22 cellular contexts compared by ENCODE assay signal in genomic region chr15:89137926-89138325, GRCh38. TPM values are rescaled to one million over a fixed set of nuclear protein-coding genes. Genes with fewer than 3 reads are reported as not detected.
DNase-seq lines count a peak whose midpoint lies in the region; ATAC-seq and TF ChIP-seq lines count a peak whose summit lies in the region.
"Had no signal": no experiment of that assay in that cellular context is flagged by ENCODE, and none has a peak within 500 bp of the region (broad histone marks: within the 10 kb centered on the region; RNA-seq: fewer than 3 reads in every experiment).

No MANE protein-coding gene starts in this region.

- H3K79me2 ChIP-seq in fibroblast of lung (ENCODE audit: control insufficient read depth, insufficient read depth, low read length), result no peaks in the 10 kb centered on the region

- no peaks in the 10 kb centered on the region for H3K27me3 Mint-ChIP-seq in CD8-positive, alpha-beta memory T cell
- no peaks in the 10 kb centered on the region for H3K27me3 Mint-ChIP-seq in naive thymus-derived CD4-positive, alpha-beta T cell
- H3K27me3 Mint-ChIP-seq: activated CD8-positive, alpha-beta memory T cell treated with anti-CD3 and anti-CD28 coated beads, Interleukin-2, amount 10 ng/mL, durations not matched to agents 7 days and 5 days had no signal

- peak overlapping the region; percentile 72 to 90 (median 78) for H3K27ac ChIP-seq in heart left ventricle
- peak overlapping the region; percentile 56 for H3K27ac ChIP-seq in fibroblast of lung (ENCODE audit: insufficient read depth, low read length)
- peak overlapping the region; percentile 50 to 63 for H3K27ac ChIP-seq in prostate gland
- peak overlapping the region; percentile 67 to 76 for H3K27ac ChIP-seq in uterus
- no peak overlapping the region for H3K27ac ChIP-seq in CD8-positive, alpha-beta memory T cell (ENCODE audit: low read depth, low read length)
- H3K27ac ChIP-seq in naive thymus-derived CD4-positive, alpha-beta T cell (ENCODE audit: low read depth, low read length), result no peak overlapping the region
- H3K27ac ChIP-seq: cardiac muscle cell, epithelial cell of prostate, WERI-Rb-1 had no signal

- CTCF ChIA-PET in CD8-positive, alpha-beta memory T cell (lab: Charles Lee), result interaction anchor here (1.2 kb wide), 1 partner anchor 9 kb away, joined by 9 read pairs; no protein-coding TSS in a partner anchor
- CTCF ChIA-PET in naive thymus-derived CD4-positive, alpha-beta T cell (lab: Charles Lee), result interaction anchor here (0.7 kb wide), 1 partner anchor 9 kb away, joined by 3 read pairs; no protein-coding TSS in a partner anchor

- H3K9me3 ChIP-seq in heart left ventricle (no peaks in the 10 kb centered on the region), fibroblast of lung (ENCODE audit: control insufficient read depth, insufficient read depth, low read depth, low read length) (no peaks in the 10 kb centered on the region), prostate gland (no peaks in the 10 kb centered on the region), uterus (no peaks in the 10 kb centered on the region)
- no peaks in the 10 kb centered on the region for H3K9me3 ChIP-seq in CD8-positive, alpha-beta memory T cell (ENCODE audit: low read length)
- no peaks in the 10 kb centered on the region for H3K9me3 ChIP-seq in naive thymus-derived CD4-positive, alpha-beta T cell (ENCODE audit: control insufficient read depth in 2 of 3, low read length in 3 of 3)
- H3K9me3 ChIP-seq: pancreas had no signal

- WGBS in heart left ventricle, 4 donors, result 49 to 80% (median 67%) methylated on average over 3 of the region's 3 CpGs
- 75% methylated on average over 3 of the region's 3 CpGs for WGBS in prostate gland

- H3K4me1 Mint-ChIP-seq in CD8-positive, alpha-beta memory T cell, result peaks cover 43 to 49% (median 46%) of the 10 kb centered on the region in 3 donors
- H3K4me1 Mint-ChIP-seq in naive thymus-derived CD4-positive, alpha-beta T cell, result peaks cover 28 to 51% (median 34%) of the 10 kb centered on the region in 7 donors

- H3K4me1 ChIP-seq in heart left ventricle (peaks cover 22 to 99% (median 80%) of the 10 kb centered on the region in 12 donors), fibroblast of lung (ENCODE audit: control insufficient read depth, extremely low read depth, insufficient read depth, low read length) (peaks cover 18% of the 10 kb centered on the region), prostate gland (replicated peaks) (peaks cover 20% of the 10 kb centered on the region), uterus (peaks cover 6 to 18% of the 10 kb centered on the region in 2 donors)
- H3K4me1 ChIP-seq in CD8-positive, alpha-beta memory T cell (ENCODE audit: insufficient read depth, low read length), result peaks cover 5% of the 10 kb centered on the region
- H3K4me1 ChIP-seq in naive thymus-derived CD4-positive, alpha-beta T cell (ENCODE audit: control insufficient read depth in 2 of 2, insufficient read depth in 2 of 2, low read length in 2 of 2), result peaks cover 1 to 11% of the 10 kb centered on the region in 2 donors

- peaks cover 4 to 53% (median 12%) of the 10 kb centered on the region in 3 donors for H3K36me3 Mint-ChIP-seq in CD8-positive, alpha-beta memory T cell
- peaks cover 4 to 62% (median 15%) of the 10 kb centered on the region in 5 donors for H3K36me3 Mint-ChIP-seq in naive thymus-derived CD4-positive, alpha-beta T cell

- H3K4me2 ChIP-seq in fibroblast of lung (ENCODE audit: extremely low read depth, insufficient read depth, low read length), result no peak overlapping the region
- H3K4me2 ChIP-seq: GM23338 had no signal

- no peak overlapping the region for H2AFZ ChIP-seq in fibroblast of lung (ENCODE audit: low read length)
- H2AFZ ChIP-seq: GM23338 had no signal

- H3K9ac ChIP-seq in fibroblast of lung (ENCODE audit: insufficient read depth, low read length), result no peak overlapping the region

- H3K27me3 ChIP-seq in heart left ventricle (no peaks in the 10 kb centered on the region), fibroblast of lung (ENCODE audit: control insufficient read depth, insufficient read depth, low read length) (no peaks in the 10 kb centered on the region), prostate gland (replicated peaks; ENCODE audit: insufficient read depth) (no peaks in the 10 kb centered on the region), uterus (no peaks in the 10 kb centered on the region)
- H3K27me3 ChIP-seq in CD8-positive, alpha-beta memory T cell (ENCODE audit: insufficient read depth, low read length, poor library complexity, severe bottlenecking), result no peaks in the 10 kb centered on the region
- no peaks in the 10 kb centered on the region for H3K27me3 ChIP-seq in naive thymus-derived CD4-positive, alpha-beta T cell (ENCODE audit: control insufficient read depth in 2 of 2, insufficient read depth in 2 of 2, low read length in 2 of 2)
- H3K27me3 ChIP-seq: cardiac muscle cell, pancreas had no signal

- no peaks in the 10 kb centered on the region for H4K20me1 ChIP-seq in fibroblast of lung (ENCODE audit: control insufficient read depth, extremely low read depth, insufficient read depth, low read length)

- H3K4me3 Mint-ChIP-seq in CD8-positive, alpha-beta memory T cell, result no peak overlapping the region
- H3K4me3 Mint-ChIP-seq in naive thymus-derived CD4-positive, alpha-beta T cell, result no peak overlapping the region
- H3K4me3 Mint-ChIP-seq: activated CD8-positive, alpha-beta memory T cell treated with anti-CD3 and anti-CD28 coated beads, Interleukin-2, amount 10 ng/mL, durations not matched to agents 7 days and 5 days; GM23338 had no signal

- TF ChIP-seq POLR2A in heart left ventricle (IDR thresholded peaks at IDR 0.05) (no peak), prostate gland (IDR thresholded peaks at IDR 0.05) (no peak), uterus (IDR thresholded peaks at IDR 0.05) (no peak)

- peak overlapping the region in 1 of 8 donors; percentile 61 for H3K27ac Mint-ChIP-seq in CD8-positive, alpha-beta memory T cell
- peak overlapping the region in 1 of 9 donors; percentile 54 for H3K27ac Mint-ChIP-seq in naive thymus-derived CD4-positive, alpha-beta T cell
- H3K27ac Mint-ChIP-seq: GM23338 had no signal

- POLR2A ChIA-PET in CD8-positive, alpha-beta memory T cell (lab: Charles Lee), result no interaction called here
- POLR2A ChIA-PET in naive thymus-derived CD4-positive, alpha-beta T cell (lab: Charles Lee), result interaction anchor here (0.6 kb wide), 2 partner anchors 30 to 213 kb away, joined by 3 read pairs; no protein-coding TSS in a partner anchor

- ATAC-seq in heart left ventricle, result no peak
- no peak for ATAC-seq in Right ventricle myocardium superior (ENCODE audit: poor library complexity)
- no peak for ATAC-seq in naive thymus-derived CD4-positive, alpha-beta T cell
- ATAC-seq: activated CD8-positive, alpha-beta memory T cell treated with anti-CD3 and anti-CD28 coated beads, Interleukin-2, amount 10 ng/mL, durations not matched to agents 7 days and 5 days; GM23338; pancreas had no signal

- H3K36me3 ChIP-seq in heart left ventricle (peaks cover 0 to 16% (median 4%) of the 10 kb centered on the region in 9 donors), fibroblast of lung (ENCODE audit: control insufficient read depth, insufficient read depth, low read length) (no peaks in the 10 kb centered on the region), prostate gland (no peaks in the 10 kb centered on the region), uterus (no peaks in the 10 kb centered on the region)
- no peaks in the 10 kb centered on the region for H3K36me3 ChIP-seq in CD8-positive, alpha-beta memory T cell (ENCODE audit: insufficient read depth, low read length)
- peaks cover 3 to 12% (median 5%) of the 10 kb centered on the region in 3 experiments for H3K36me3 ChIP-seq in naive thymus-derived CD4-positive, alpha-beta T cell (ENCODE audit: control insufficient read depth in 2 of 3, insufficient read depth in 3 of 3, low read length in 3 of 3)
- H3K36me3 ChIP-seq: cardiac muscle cell, pancreas had no signal

- no peak for DNase-seq in heart left ventricle
- DNase-seq in Right ventricle myocardium superior, result no peak
- no peak for DNase-seq in fibroblast of lung (ENCODE audit: low read depth in 2 of 2)
- DNase-seq in prostate gland (ENCODE audit: low spot score), result no peak
- no peak for DNase-seq in uterus
- no peak for DNase-seq in CD8-positive, alpha-beta memory T cell
- no peak for DNase-seq in NCI-H446 (lab: John Stamatoyannopoulos, UW)
- no peak for DNase-seq in naive thymus-derived CD4-positive, alpha-beta T cell
- DNase-seq: activated CD8-positive, alpha-beta memory T cell treated with anti-CD3 and anti-CD28 coated beads, Interleukin-2, amount 10 ng/mL, durations not matched to agents 7 days and 5 days; activated naive CD4-positive, alpha-beta T cell; GF-D8; hippocampal formation; Karpas-422; NCI-H1436 treated with DMSO at 0.1 percent for 48 hours; NCI-H510A; pancreas; stimulated activated CD4-positive, alpha-beta T cell treated with anti-CD3 and anti-CD28 coated beads, Interleukin-2, amount 100 ng/mL, for 24 hours; SW 1271; WERI-Rb-1 had no signal

- H3K9me3 Mint-ChIP-seq in CD8-positive, alpha-beta memory T cell, result no peaks in the 10 kb centered on the region
- H3K9me3 Mint-ChIP-seq in naive thymus-derived CD4-positive, alpha-beta T cell, result peaks cover 0 to 1% (median 0%) of the 10 kb centered on the region in 11 donors
- H3K9me3 Mint-ChIP-seq: GM23338 had no signal

- intact Hi-C loops in heart left ventricle (cut with DNase I) (loop anchor here in 5 of 10 donors (1.0 to 5.0 kb wide), 5 partner anchors 8 to 51 kb away; partner anchors contain the start of gene ABHD2 (in 3 of the 5)), Right ventricle myocardium superior (cut with DNase I) (loop anchor here (5.0 kb wide), 1 partner anchor 46 kb away; no protein-coding TSS in a partner anchor), prostate gland (cut with DNase I) (loop anchor here (5.0 kb wide), 1 partner anchor 34 kb away; no protein-coding TSS in a partner anchor), uterus (cut with DNase I; ENCODE audit: low total_unique reads) (no loop called here)
- intact Hi-C loops in naive thymus-derived CD4-positive, alpha-beta T cell (cut with micrococcal nuclease), result no loop called here

- no peak for TF ChIP-seq CTCF in heart left ventricle (IDR thresholded peaks at IDR 0.05)
- TF ChIP-seq CTCF in fibroblast of lung (conservative IDR thresholded peaks at IDR 0.05 in 1 of 2, IDR thresholded peaks at IDR 0.05 in 1 of 2; ENCODE audit: low read depth in 1 of 2, low read length in 2 of 2), result no peak
- TF ChIP-seq CTCF in prostate gland (IDR thresholded peaks at IDR 0.05), result no peak
- TF ChIP-seq CTCF in uterus (IDR thresholded peaks at IDR 0.05), result no peak

- H3K4me3 ChIP-seq in heart left ventricle, result no peak overlapping the region
- H3K4me3 ChIP-seq in fibroblast of lung (replicated peaks in 1 of 4; ENCODE audit: control extremely low read depth in 1 of 4, insufficient read depth in 1 of 4, low read depth in 3 of 4, low read length in 4 of 4), result no peak overlapping the region
- H3K4me3 ChIP-seq in prostate gland, result no peak overlapping the region
- no peak overlapping the region for H3K4me3 ChIP-seq in uterus
- H3K4me3 ChIP-seq in CD8-positive, alpha-beta memory T cell (ENCODE audit: low read length), result no peak overlapping the region
- no peak overlapping the region for H3K4me3 ChIP-seq in naive thymus-derived CD4-positive, alpha-beta T cell (ENCODE audit: low read length)
- H3K4me3 ChIP-seq: cardiac muscle cell, GM23338, pancreas had no signal

RNA-seq across cellular contexts. Expression of gene ABHD2, which starts 49.7 kb away (rescaled TPM):
- total RNA-seq in heart left ventricle, result 100 to 1,000 TPM in 6 of 9 donors, 10 to 100 TPM in 3; 53.4 to 243 (median 128) TPM
- polyA plus RNA-seq in heart left ventricle, result 100 to 1,000 TPM in 1 of 2 donors, 1 to 10 TPM in 1; 8.6 to 112 TPM
- 59.4 TPM for total RNA-seq in Right ventricle myocardium superior
- total RNA-seq in fibroblast of lung, result 42.9 and 84.9 TPM in 2 replicates
- polyA plus RNA-seq in fibroblast of lung, result 39.5 and 55.3 TPM in 2 replicates
- 25.1 and 29.1 TPM in 2 replicates for polyA plus RNA-seq in fibroblast of lung (2012)
- 337 and 341 TPM in 2 replicates for polyA minus RNA-seq in fibroblast of lung (ENCODE audit: low replicate concordance)
- total RNA-seq in prostate gland, result 100 to 1,000 TPM; 111 to 253 TPM
- 100 to 1,000 TPM in 1 of 4 donors, 10 to 100 TPM in 3; 27.4 to 117 (median 54.2) TPM for total RNA-seq in uterus
- 10 to 100 TPM; 68.7 to 79.8 TPM for total RNA-seq in CD8-positive, alpha-beta memory T cell
- 22.9 TPM for polyA plus RNA-seq in CD8-positive, alpha-beta memory T cell
- total RNA-seq in naive thymus-derived CD4-positive, alpha-beta T cell, result 10 to 100 TPM; 43.6 to 85.0 (median 67.7) TPM
- polyA plus RNA-seq in naive thymus-derived CD4-positive, alpha-beta T cell, result 10 to 100 TPM; 19.4 to 21.9 TPM

Comparison
In these comparisons a context has a peak if more than half of its experiments do, and no peak if none do; other contexts are left out.
1. H3K27ac ChIP-seq: peak in heart left ventricle (12 of 12), fibroblast of lung (single experiment), prostate gland (2 of 2) and uterus (2 of 2); none in CD8-positive, alpha-beta memory T cell (single experiment) and naive thymus-derived CD4-positive, alpha-beta T cell (single experiment).
2. intact Hi-C loops: an anchor here in Right ventricle myocardium superior (5.0 kb wide) and prostate gland (5.0 kb wide); none called in uterus and naive thymus-derived CD4-positive, alpha-beta T cell.